ENCODE assay signal across 18 cellular contexts in the genomic region with DNA sequence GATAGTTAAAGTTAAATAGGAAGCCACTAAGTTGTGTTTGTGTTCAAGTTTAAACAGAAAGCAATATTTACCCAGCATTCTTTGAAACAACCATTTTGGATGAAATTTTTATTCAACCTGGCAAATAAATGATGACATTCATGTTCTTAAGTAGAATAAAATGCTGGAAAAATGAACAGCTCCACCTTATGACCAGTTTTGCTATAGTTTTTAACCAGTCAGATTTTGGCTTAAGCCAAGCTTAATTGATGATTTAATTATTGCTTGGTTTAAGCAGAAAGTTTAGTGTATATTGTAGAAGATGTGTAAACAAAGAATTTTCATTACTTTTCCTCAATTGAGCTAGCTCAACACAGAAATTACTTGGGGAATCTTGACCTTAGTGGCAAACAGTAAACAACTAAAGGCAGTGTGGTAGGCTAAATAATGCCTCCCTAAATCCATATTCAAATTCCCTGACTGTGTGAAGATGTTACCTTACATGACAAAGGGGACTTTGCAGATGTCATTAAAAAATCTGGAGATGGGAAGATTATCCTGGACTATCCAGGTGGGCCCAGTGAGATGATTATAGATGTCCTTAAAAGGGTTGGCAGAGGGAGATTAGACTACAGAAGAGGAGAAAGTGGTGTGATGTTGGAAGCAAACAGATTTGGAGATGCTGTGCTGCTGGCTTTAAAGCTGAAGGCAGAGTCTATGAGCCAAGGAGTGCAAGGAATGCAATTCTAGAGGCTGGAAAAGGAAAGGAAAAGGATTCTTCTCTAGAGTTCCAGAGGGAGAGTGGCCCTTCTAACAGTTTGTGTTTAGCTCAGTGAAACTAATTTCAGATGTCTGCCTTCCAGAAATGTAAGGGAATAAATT.
DNase-seq lines count a peak whose midpoint lies in the region; ATAC-seq, FAIRE-seq and TF ChIP-seq lines count a peak whose summit lies in the region.
"Had no signal": no experiment of that assay in that cellular context is flagged by ENCODE, and none has a peak within 500 bp of the region (broad histone marks: within the 10 kb centered on the region; RNA-seq: fewer than 3 reads in every experiment).

No MANE protein-coding gene starts in this region.

- H3K27me3 ChIP-seq in iPS-20b (ENCODE audit: insufficient read depth, low read length) (no peaks in the 10 kb centered on the region), upper lobe of left lung (no peaks in the 10 kb centered on the region)

- H3K9me3 ChIP-seq in iPS-20b (ENCODE audit: insufficient read depth, low read depth, low read length) (no peaks in the 10 kb centered on the region), upper lobe of left lung (no peaks in the 10 kb centered on the region)

- H3K4me1 Mint-ChIP-seq in endothelial cell (ENCODE audit: unreplicated experiment) = no peaks in the 10 kb centered on the region
- H3K4me1 Mint-ChIP-seq: activated T-helper 17 cell treated with anti-CD3 and anti-CD28 coated beads, Interleukin-2, amount 50 U/mL, for 72 hours; nephron progenitor cell had no signal

- no peak for TF ChIP-seq POLR2A in upper lobe of left lung (IDR thresholded peaks at IDR 0.05)

- FAIRE-seq in D721Med (lab: Jason Lieb, UNC) = peak; percentile 94
- no peak for FAIRE-seq in frontal cortex (lab: Jason Lieb, UNC)
- FAIRE-seq: keratinocyte had no signal

- H3K27ac ChIP-seq in iPS-20b (ENCODE audit: low read length) (peak overlapping the region; percentile 3), upper lobe of left lung (no peak overlapping the region)

- H3K27me3 Mint-ChIP-seq in endothelial cell (ENCODE audit: unreplicated experiment) = no peaks in the 10 kb centered on the region
- H3K27me3 Mint-ChIP-seq: activated T-helper 17 cell treated with anti-CD3 and anti-CD28 coated beads, Interleukin-2, amount 50 U/mL, for 72 hours; stimulated activated naive CD8-positive, alpha-beta T cell treated with anti-CD3 and anti-CD28 coated beads, Interleukin-15, Interleukin-2, amounts not matched to agents 100 ng/mL and 50 ng/mL, for 24 hours had no signal

- H3K4me3 ChIP-seq in astrocyte of the spinal cord (ENCODE audit: low read depth, low read length) = no peak overlapping the region
- peak overlapping the region; percentile 8; the same call in 1 of the 2 replicates for H3K4me3 ChIP-seq in iPS-20b (ENCODE audit: low read length)
- H3K4me3 ChIP-seq in upper lobe of left lung = no peak overlapping the region

- H3K36me3 Mint-ChIP-seq in endothelial cell (ENCODE audit: low read depth, unreplicated experiment) = no peaks in the 10 kb centered on the region

- H3K36me3 ChIP-seq in iPS-20b (ENCODE audit: insufficient read depth, low read depth, low read length) (no peaks in the 10 kb centered on the region), upper lobe of left lung (no peaks in the 10 kb centered on the region)

- TF ChIP-seq CTCF in D721Med (IDR thresholded peaks at IDR 0.05; ENCODE audit: insufficient read depth, missing control alignments) = peak; percentile 18
- TF ChIP-seq CTCF in LNCAP (IDR thresholded peaks at IDR 0.05) = peak; percentile 43
- TF ChIP-seq CTCF in astrocyte of the spinal cord (IDR thresholded peaks at IDR 0.05; ENCODE audit: low read depth, low read length) = peak; percentile 10
- TF ChIP-seq CTCF in upper lobe of left lung (IDR thresholded peaks at IDR 0.05) = no peak
- no peak for TF ChIP-seq CTCF in endothelial cell (IDR thresholded peaks at IDR 0.05; ENCODE audit: unreplicated experiment)

- peaks cover 33% of the 10 kb centered on the region; the same call in 1 of the 2 replicates for H3K4me1 ChIP-seq in iPS-20b (ENCODE audit: insufficient read depth, low read length)
- H3K4me1 ChIP-seq in upper lobe of left lung = no peaks in the 10 kb centered on the region

- no peak for TF ChIP-seq EP300 in upper lobe of left lung (IDR thresholded peaks at IDR 0.05)

- no peak overlapping the region for H3K27ac Mint-ChIP-seq in endothelial cell (ENCODE audit: unreplicated experiment)
- H3K27ac Mint-ChIP-seq: activated T-helper 17 cell treated with anti-CD3 and anti-CD28 coated beads, Interleukin-2, amount 50 U/mL, for 72 hours; nephron progenitor cell; stimulated activated naive CD8-positive, alpha-beta T cell treated with anti-CD3 and anti-CD28 coated beads, Interleukin-15, Interleukin-2, amounts not matched to agents 100 ng/mL and 50 ng/mL, for 24 hours had no signal

- ATAC-seq in GM21717 (IDR thresholded peaks at IDR 0.05; ENCODE audit: unreplicated experiment) = no peak
- ATAC-seq in upper lobe of left lung (ENCODE audit: low FRiP score in 2 of 2) = no peak
- ATAC-seq: activated T-helper 17 cell treated with anti-CD3 and anti-CD28 coated beads, Interleukin-2, amount 50 U/mL, for 72 hours; Panc1 had no signal

- H3K4me3 Mint-ChIP-seq in endothelial cell (ENCODE audit: unreplicated experiment) = no peak overlapping the region
- H3K4me3 Mint-ChIP-seq: activated T-helper 17 cell treated with anti-CD3 and anti-CD28 coated beads, Interleukin-2, amount 50 U/mL, for 72 hours; nephron progenitor cell; stimulated activated naive CD8-positive, alpha-beta T cell treated with anti-CD3 and anti-CD28 coated beads, Interleukin-15, Interleukin-2, amounts not matched to agents 100 ng/mL and 50 ng/mL, for 24 hours had no signal

- in situ Hi-C loops in astrocyte of the spinal cord (cut with HindIII; ENCODE audit: low sequenced_read_pairs) = no loop called here

- H3K9ac ChIP-seq in iPS-20b (ENCODE audit: low read depth, low read length) = peak overlapping the region; percentile 14; the same call in 1 of the 2 replicates

- DNase-seq in D721Med (ENCODE audit: insufficient read length, low spot score) (no peak), astrocyte of the spinal cord (ENCODE audit: low read depth, low spot score) (peak; percentile 5), frontal cortex (ENCODE audit: low spot score in 2 of 2) (no peak), upper lobe of left lung (no peak), endothelial cell (ENCODE audit: low spot score) (no peak)
- DNase-seq: GOT3; mesenchymal stem cell; NCI-H1694; nephron progenitor cell; stimulated activated CD4-positive, alpha-beta T cell treated with anti-CD3 and anti-CD28 coated beads, Interleukin-15, amount 100 ng/mL, for 24 hours; SW 1271 had no signal

- no peaks in the 10 kb centered on the region for H3K9me3 Mint-ChIP-seq in endothelial cell (ENCODE audit: unreplicated experiment)
- H3K9me3 Mint-ChIP-seq: nephron progenitor cell had no signal

Comparison
In these comparisons a context has a peak if more than half of its experiments do, and no peak if none do; other contexts are left out.
1. CTCF ChIP-seq: peak in D721Med (single experiment), LNCAP (single experiment) and astrocyte of the spinal cord (single experiment); none in upper lobe of left lung (0 of 6) and endothelial cell (single experiment).